In genomic region chr4:108107116-108107515, GRCh38 we compare ENCODE assay signal across 23 cellular contexts.
DNase-seq lines count a peak whose midpoint lies in the region; ATAC-seq lines count a peak whose summit lies in the region.
"Had no signal": no experiment of that assay in that cellular context is flagged by ENCODE, and none has a peak within 500 bp of the region (broad histone marks: within the 10 kb centered on the region; RNA-seq: fewer than 3 reads in every experiment).

No MANE protein-coding gene starts in this region.

- peak overlapping the region; percentile 77 for H3K4me3 Mint-ChIP-seq in activated naive CD4-positive, alpha-beta T cell treated with anti-CD3 and anti-CD28 coated beads, Interleukin-2, amount 50 U/mL, for 24 hours
- peak overlapping the region; percentile 28 to 67 (median 44) for H3K4me3 Mint-ChIP-seq in T-cell
- peak overlapping the region; percentile 74 for H3K4me3 Mint-ChIP-seq in activated naive CD8-positive, alpha-beta T cell

- CTCF ChIA-PET in T-cell (lab: Charles Lee): interaction anchor here (0.9 to 2.8 kb wide), 5 partner anchors 10 to 88 kb away, joined by 3 to 12 read pairs (median 3); no protein-coding TSS in a partner anchor

- peak in 2 of 4 experiments; percentile 3 to 16 for ATAC-seq in T-cell (replicated peaks in 1 of 4)
- ATAC-seq: HCT116, PC-3, right lobe of liver had no signal

- H3K36me3 Mint-ChIP-seq in activated naive CD4-positive, alpha-beta T cell treated with anti-CD3 and anti-CD28 coated beads, Interleukin-2, amount 50 U/mL, for 24 hours: peaks cover 36% of the 10 kb centered on the region
- H3K36me3 Mint-ChIP-seq in T-cell: peaks cover 54% of the 10 kb centered on the region
- H3K36me3 Mint-ChIP-seq in activated naive CD8-positive, alpha-beta T cell: peaks cover 39% of the 10 kb centered on the region

- H3K27ac Mint-ChIP-seq in activated naive CD4-positive, alpha-beta T cell treated with anti-CD3 and anti-CD28 coated beads, Interleukin-2, amount 50 U/mL, for 24 hours: peak overlapping the region; percentile 98
- peak overlapping the region; percentile 85 to 97 for H3K27ac Mint-ChIP-seq in T-cell
- H3K27ac Mint-ChIP-seq in activated naive CD8-positive, alpha-beta T cell: peak overlapping the region; percentile 96

- no peak for DNase-seq in activated naive CD4-positive, alpha-beta T cell (lab: John Stamatoyannopoulos, UW)
- no peak for DNase-seq in T-cell
- no peak for DNase-seq in stimulated activated CD4-positive, alpha-beta T cell treated with anti-CD3 and anti-CD28 coated beads, Interleukin-15, amount 100 ng/mL, for 24 hours
- DNase-seq in mucosa of gallbladder (ENCODE audit: low spot score): no peak
- no peak for DNase-seq in Ammon's horn (ENCODE audit: low spot score)
- DNase-seq: activated effector memory CD4-positive, alpha-beta T cell treated with Interleukin-2 at 50 U/mL for 16 hours; foreskin fibroblast; head of caudate nucleus; left ventricle myocardium inferior; mesenchymal stem cell; MM.1S; NCI-H1417 treated with DMSO at 0.1 percent for 48 hours; NCI-H2081 treated with DMSO at 0.1 percent for 48 hours; NCI-H226; NCI-H526 treated with DMSO at 0.1 percent for 48 hours; NK-92 treated with Interleukin-12 subunit alpha and Interleukin-12 subunit beta, amount 100 ng/mL, for 24 hours; nucleus accumbens; PC-3; right lobe of liver; spleen had no signal

- POLR2A ChIA-PET in T-cell (lab: Charles Lee): interaction anchor here (0.6 to 1.8 kb wide), 8 partner anchors 8 to 54 kb away, joined by 3 to 7 read pairs (median 4); no protein-coding TSS in a partner anchor

- no peaks in the 10 kb centered on the region for H3K9me3 Mint-ChIP-seq in activated naive CD4-positive, alpha-beta T cell treated with anti-CD3 and anti-CD28 coated beads, Interleukin-2, amount 50 U/mL, for 24 hours
- no peaks in the 10 kb centered on the region for H3K9me3 Mint-ChIP-seq in T-cell
- H3K9me3 Mint-ChIP-seq in activated naive CD8-positive, alpha-beta T cell (ENCODE audit: low read depth): no peaks in the 10 kb centered on the region

- H3K27me3 Mint-ChIP-seq in activated naive CD4-positive, alpha-beta T cell treated with anti-CD3 and anti-CD28 coated beads, Interleukin-2, amount 50 U/mL, for 24 hours: no peaks in the 10 kb centered on the region
- no peaks in the 10 kb centered on the region for H3K27me3 Mint-ChIP-seq in T-cell
- no peaks in the 10 kb centered on the region for H3K27me3 Mint-ChIP-seq in activated naive CD8-positive, alpha-beta T cell

- peaks cover 88% of the 10 kb centered on the region for H3K4me1 Mint-ChIP-seq in activated naive CD4-positive, alpha-beta T cell treated with anti-CD3 and anti-CD28 coated beads, Interleukin-2, amount 50 U/mL, for 24 hours
- peaks cover 93 to 96% (median 96%) of the 10 kb centered on the region in 3 donors for H3K4me1 Mint-ChIP-seq in T-cell
- H3K4me1 Mint-ChIP-seq in activated naive CD8-positive, alpha-beta T cell (ENCODE audit: low read depth): peaks cover 95% of the 10 kb centered on the region
